7 cellular contexts compared by ENCODE assay signal in the genomic region with DNA sequence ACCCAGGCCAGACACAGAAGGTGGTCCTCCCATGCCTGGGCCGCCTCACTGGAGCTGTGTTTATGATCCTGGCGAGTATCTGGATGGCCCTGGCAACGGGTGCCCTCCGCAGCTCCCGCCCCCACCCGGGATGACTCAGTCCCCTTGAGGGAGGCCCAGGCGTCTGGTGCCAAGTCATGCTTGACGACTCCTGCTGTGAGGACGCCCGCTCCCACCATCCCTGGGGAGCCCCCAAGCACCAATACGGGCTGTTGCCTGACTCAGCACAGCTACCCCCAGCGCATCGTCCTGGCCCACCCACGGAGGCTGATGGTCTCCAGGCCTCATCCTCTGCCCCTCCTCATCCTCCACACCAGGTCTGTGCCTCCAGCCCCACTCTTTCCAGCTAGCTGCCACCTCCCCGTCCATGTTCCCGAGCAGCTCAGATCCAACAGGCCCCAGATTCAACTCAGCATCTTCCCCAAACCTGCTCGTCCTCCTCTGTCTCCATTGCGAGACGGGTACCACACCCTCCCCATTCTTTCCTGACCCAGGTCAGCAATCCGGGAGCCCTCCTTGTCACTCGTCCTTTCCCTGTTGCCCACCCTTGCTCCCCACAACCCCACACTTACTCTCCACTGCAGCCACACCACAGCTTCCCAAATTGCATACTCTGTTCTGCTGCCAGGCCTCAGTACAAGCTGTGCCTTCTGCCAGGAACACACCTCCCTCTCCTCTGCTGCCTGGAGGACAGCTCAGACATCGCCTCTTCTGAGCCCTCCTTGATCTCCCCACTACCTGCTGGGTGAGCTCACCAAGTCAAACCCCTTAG. TPM values are rescaled to one million over a fixed set of nuclear protein-coding genes. Genes with fewer than 3 reads are reported as not detected.
A peak's percentile ranks its signal among the peaks of the same experiment; 100 is the strongest.
DNase-seq lines count a peak whose midpoint lies in the region; ATAC-seq and TF ChIP-seq lines count a peak whose summit lies in the region.

No MANE protein-coding gene starts in this region.

- H3K9me3 ChIP-seq in thyroid gland: no peaks in the 10 kb centered on the region

- TF ChIP-seq CTCF in astrocyte of the cerebellum (IDR thresholded peaks at IDR 0.05; ENCODE audit: low read depth, low read length, missing control alignments) (no peak), thyroid gland (IDR thresholded peaks at IDR 0.05) (no peak)

- DNase-seq in Daoy (ENCODE audit: low read depth): peak; percentile 99
- peak; percentile 75 for DNase-seq in NCI-H1694 (lab: John Stamatoyannopoulos, UW)
- DNase-seq in astrocyte of the cerebellum (ENCODE audit: low read depth): peak; percentile 38
- peak; percentile 92 for DNase-seq in left kidney (ENCODE audit: low read depth, low spot score)
- peak; percentile 91 to 92 for DNase-seq in thyroid gland
- no peak for DNase-seq in medulla oblongata (ENCODE audit: extremely low spot score)

- H3K4me3 ChIP-seq in astrocyte of the cerebellum (ENCODE audit: low read depth, low read length) (no peak overlapping the region), thyroid gland (replicated peaks in 1 of 3) (no peak overlapping the region)

- ATAC-seq in GM18498 (IDR thresholded peaks at IDR 0.05; ENCODE audit: unreplicated experiment): no peak

- H3K27ac ChIP-seq in thyroid gland: peak overlapping the region; percentile 30 to 78 (median 70)

- H3K36me3 ChIP-seq in thyroid gland: no peaks in the 10 kb centered on the region

- in situ Hi-C loops in astrocyte of the cerebellum (cut with HindIII; ENCODE audit: low sequenced_read_pairs): no loop called here

- no peaks in the 10 kb centered on the region for H3K27me3 ChIP-seq in thyroid gland

- intact Hi-C loops in thyroid gland (cut with DNase I): no loop called here

- 46 to 53% methylated on average over 15 to 16 of the region's 22 CpGs for WGBS in thyroid gland, 2 donors

- TF ChIP-seq POLR2A in thyroid gland (IDR thresholded peaks at IDR 0.05): no peak

- H3K4me1 ChIP-seq in thyroid gland: peaks cover 48 to 77% of the 10 kb centered on the region in 2 donors

RNA-seq across cellular contexts. Expression of a gene that starts 2.6 kb away (rescaled TPM):
- 9.6 and 14.4 TPM in 2 replicates for total RNA-seq in Daoy (2014; rRNA removed; shearing (Covaris generic))
- 10 to 100 TPM in 1 of 4 donors, 1 to 10 TPM in 3; 5.9 to 10.1 (median 7.9) TPM for total RNA-seq in thyroid gland

RNA-seq across cellular contexts. Expression of a gene that starts 26.0 kb away (rescaled TPM):
- total RNA-seq in Daoy (2014; rRNA removed; shearing (Covaris generic)): not detected in 2 replicates
- under 1 TPM in 3 of 4 donors, not detected in 1; 0.11 to 0.54 (median 0.21) TPM for total RNA-seq in thyroid gland

RNA-seq across cellular contexts. Expression of a gene that starts 44.2 kb away (rescaled TPM):
- 18.8 and 30.4 TPM in 2 replicates for total RNA-seq in Daoy (2014; rRNA removed; shearing (Covaris generic))
- total RNA-seq in thyroid gland: 100 to 1,000 TPM in 1 of 4 donors, 10 to 100 TPM in 3; 28.4 to 265 (median 36.1) TPM
